ENCODE assay signal across 7 cellular contexts in genomic region chr2:87412036-87412820, GRCh38.
DNase-seq lines count a peak whose midpoint lies in the region; ATAC-seq and TF ChIP-seq lines count a peak whose summit lies in the region.
"Not testable (repeated sequence)": the region's sequence is repeated elsewhere in the genome, so short reads cannot be mapped to it uniquely, and the experiment has no call there.

No MANE protein-coding gene starts in this region.

- not testable (repeated sequence) for H3K36me3 ChIP-seq in endodermal cell (ENCODE audit: control insufficient read depth, insufficient read depth, low read length); right lobe of liver; upper lobe of right lung

- 100% methylated on average over 1 of the region's 7 CpGs; no CpG with 5 or more reads in 1 of the 2 experiments for WGBS in endodermal cell (ENCODE audit: insufficient coverage in 1 of 2, insufficient read length in 1 of 2), 2 experiments
- 43% methylated on average over 1 of the region's 7 CpGs for WGBS in right lobe of liver (ENCODE audit: insufficient coverage, low coverage, low lambda C conversion rate, missing lambda C conversion rate)

- H3K4me1 ChIP-seq in endodermal cell (ENCODE audit: control insufficient read depth, insufficient read depth, low read length); right lobe of liver; upper lobe of right lung: not testable (repeated sequence)

- not testable (repeated sequence) for H3K9me3 ChIP-seq in endodermal cell (ENCODE audit: control insufficient read depth, low read length); right lobe of liver; upper lobe of right lung

- not testable (repeated sequence) for H3K4me1 Mint-ChIP-seq in endodermal cell; natural killer cell treated with Interleukin-12 subunit alpha and Interleukin-12 subunit beta and Interleukin-15 and Interleukin-18, amount 100 ng/mL, for 72 hours (ENCODE audit: low read depth in 2 of 2)

- intact Hi-C loops in right lobe of liver (cut with DNase I); sciatic nerve (cut with DNase I); upper lobe of right lung (cut with DNase I): not testable (repeated sequence)

- not testable (repeated sequence) for H3K9me3 Mint-ChIP-seq in endodermal cell; natural killer cell treated with Interleukin-12 subunit alpha and Interleukin-12 subunit beta and Interleukin-15 and Interleukin-18, amount 100 ng/mL, for 72 hours

- not testable (repeated sequence) for H3K27me3 Mint-ChIP-seq in endodermal cell (ENCODE audit: insufficient read depth); natural killer cell treated with Interleukin-12 subunit alpha and Interleukin-12 subunit beta and Interleukin-15 and Interleukin-18, amount 100 ng/mL, for 72 hours

- not testable (repeated sequence) for H3K27me3 ChIP-seq in endodermal cell (ENCODE audit: control insufficient read depth, insufficient read depth, low read length, poor library complexity, severe bottlenecking); right lobe of liver; upper lobe of right lung

- not testable (repeated sequence) for H3K9ac ChIP-seq in endodermal cell (ENCODE audit: extremely low read depth, low read length, poor library complexity, severe bottlenecking)

- H3K27ac ChIP-seq in endodermal cell (ENCODE audit: low read depth, low read length); right lobe of liver; upper lobe of right lung: not testable (repeated sequence)

- peak; percentile 64 for DNase-seq in activated effector memory CD4-positive, alpha-beta T cell treated with anti-CD3 and anti-CD28 coated beads, Interleukin-2, amount 50 U/mL, for 16 hours
- DNase-seq in endodermal cell (peak; percentile 18), islet precursor cell (peak; percentile 42), right lobe of liver (peak; percentile 33 to 73 (median 49)), sciatic nerve (ENCODE audit: low spot score) (peak; percentile 59), upper lobe of right lung (peak; percentile 63)
- DNase-seq in natural killer cell treated with Interleukin-12 subunit alpha and Interleukin-12 subunit beta and Interleukin-15 and Interleukin-18, amount 100 ng/mL, for 72 hours (ENCODE audit: low spot score), result peak; percentile 61

- TF ChIP-seq POLR2A in right lobe of liver (IDR thresholded peaks at IDR 0.05), result not testable (repeated sequence)

- H3K36me3 Mint-ChIP-seq in endodermal cell (ENCODE audit: low read depth); natural killer cell treated with Interleukin-12 subunit alpha and Interleukin-12 subunit beta and Interleukin-15 and Interleukin-18, amount 100 ng/mL, for 72 hours: not testable (repeated sequence)

- H3K4me3 Mint-ChIP-seq in endodermal cell; natural killer cell treated with Interleukin-12 subunit alpha and Interleukin-12 subunit beta and Interleukin-15 and Interleukin-18, amount 100 ng/mL, for 72 hours: not testable (repeated sequence)

- H3K4me3 ChIP-seq in endodermal cell (ENCODE audit: low read length); right lobe of liver; upper lobe of right lung: not testable (repeated sequence)

- not testable (repeated sequence) for TF ChIP-seq CTCF in endodermal cell (conservative IDR thresholded peaks at IDR 0.05); right lobe of liver (IDR thresholded peaks at IDR 0.05); upper lobe of right lung (IDR thresholded peaks at IDR 0.05)

- ATAC-seq in right lobe of liver; natural killer cell treated with Interleukin-12 subunit alpha and Interleukin-12 subunit beta and Interleukin-15 and Interleukin-18, amount 100 ng/mL, for 72 hours; sciatic nerve; upper lobe of right lung: not testable (repeated sequence)

- H3K27ac Mint-ChIP-seq in endodermal cell; natural killer cell treated with Interleukin-12 subunit alpha and Interleukin-12 subunit beta and Interleukin-15 and Interleukin-18, amount 100 ng/mL, for 72 hours: not testable (repeated sequence)
